Comparison of ENCODE assay signal across 2 cellular contexts in the genomic region with DNA sequence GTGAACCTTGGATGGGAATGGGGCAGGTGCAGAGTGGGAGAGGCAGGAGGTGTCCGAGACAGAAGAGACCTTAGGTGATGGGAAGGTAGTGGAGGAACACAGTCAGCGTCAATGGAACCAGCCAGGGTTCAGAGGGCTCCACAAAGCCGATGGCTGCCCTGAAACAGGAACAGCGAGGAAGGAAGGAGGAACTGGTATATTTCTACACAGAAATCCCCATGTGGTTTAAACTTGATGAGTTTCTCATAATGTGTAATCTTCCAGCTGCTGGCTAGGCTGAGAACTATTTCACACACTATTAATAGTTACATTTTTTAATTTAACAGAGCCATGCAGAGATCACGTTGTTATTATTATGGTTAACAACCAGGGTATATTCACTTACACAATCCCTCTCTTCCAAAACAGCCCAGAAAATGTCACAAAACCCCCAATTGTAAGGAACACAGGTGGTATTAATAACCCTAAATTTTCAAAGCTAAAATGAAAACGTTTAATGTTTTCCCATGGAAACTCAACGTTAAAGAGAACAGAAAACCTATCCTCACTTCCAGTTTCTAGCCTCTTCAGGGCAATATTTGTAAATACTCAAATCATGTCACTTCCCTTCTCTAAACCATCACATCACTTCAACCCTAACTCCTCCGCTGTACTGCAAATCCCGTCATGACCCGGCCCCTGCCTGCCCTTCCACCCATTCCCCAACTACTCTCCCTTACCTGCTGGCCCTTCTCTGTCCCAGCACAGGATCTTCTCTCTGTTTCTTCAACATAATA.
TF ChIP-seq lines count a peak whose summit lies in the region.

No MANE protein-coding gene starts in this region.

TF ChIP-seq in HCT116, 20 proteins besides CTCF, POLR2A, EP300 and RAD21 (continued from another document):
- TF ChIP-seq, protein P1, sequence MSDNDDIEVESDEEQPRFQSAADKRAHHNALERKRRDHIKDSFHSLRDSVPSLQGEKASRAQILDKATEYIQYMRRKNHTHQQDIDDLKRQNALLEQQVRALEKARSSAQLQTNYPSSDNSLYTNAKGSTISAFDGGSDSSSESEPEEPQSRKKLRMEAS (IDR thresholded peaks at IDR 0.05): no peak
- TF ChIP-seq EGR1 (IDR thresholded peaks at IDR 0.05; ENCODE audit: low read depth) (no peak), YY1 (IDR thresholded peaks at IDR 0.05; ENCODE audit: extremely low read depth, insufficient replicate concordance, low read depth, low read length) (no peak), POLR2AphosphoS5 (IDR thresholded peaks at IDR 0.05; ENCODE audit: low read depth, low read length) (no peak), TCF7L2 (IDR thresholded peaks at IDR 0.05; ENCODE audit: borderline replicate concordance, extremely low read depth, insufficient read depth, insufficient read length) (no peak)
- TF ChIP-seq, protein P2, sequence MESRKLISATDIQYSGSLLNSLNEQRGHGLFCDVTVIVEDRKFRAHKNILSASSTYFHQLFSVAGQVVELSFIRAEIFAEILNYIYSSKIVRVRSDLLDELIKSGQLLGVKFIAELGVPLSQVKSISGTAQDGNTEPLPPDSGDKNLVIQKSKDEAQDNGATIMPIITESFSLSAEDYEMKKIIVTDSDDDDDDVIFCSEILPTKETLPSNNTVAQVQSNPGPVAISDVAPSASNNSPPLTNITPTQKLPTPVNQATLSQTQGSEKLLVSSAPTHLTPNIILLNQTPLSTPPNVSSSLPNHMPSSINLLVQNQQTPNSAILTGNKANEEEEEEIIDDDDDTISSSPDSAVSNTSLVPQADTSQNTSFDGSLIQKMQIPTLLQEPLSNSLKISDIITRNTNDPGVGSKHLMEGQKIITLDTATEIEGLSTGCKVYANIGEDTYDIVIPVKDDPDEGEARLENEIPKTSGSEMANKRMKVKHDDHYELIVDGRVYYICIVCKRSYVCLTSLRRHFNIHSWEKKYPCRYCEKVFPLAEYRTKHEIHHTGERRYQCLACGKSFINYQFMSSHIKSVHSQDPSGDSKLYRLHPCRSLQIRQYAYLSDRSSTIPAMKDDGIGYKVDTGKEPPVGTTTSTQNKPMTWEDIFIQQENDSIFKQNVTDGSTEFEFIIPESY (IDR thresholded peaks at IDR 0.05; ENCODE audit: extremely low read depth, insufficient replicate concordance, low read length): no peak

TF ChIP-seq in WTC11, 78 proteins besides CTCF, POLR2A, EP300 and RAD21 (continued from another document):
- TF ChIP-seq, protein P3, sequence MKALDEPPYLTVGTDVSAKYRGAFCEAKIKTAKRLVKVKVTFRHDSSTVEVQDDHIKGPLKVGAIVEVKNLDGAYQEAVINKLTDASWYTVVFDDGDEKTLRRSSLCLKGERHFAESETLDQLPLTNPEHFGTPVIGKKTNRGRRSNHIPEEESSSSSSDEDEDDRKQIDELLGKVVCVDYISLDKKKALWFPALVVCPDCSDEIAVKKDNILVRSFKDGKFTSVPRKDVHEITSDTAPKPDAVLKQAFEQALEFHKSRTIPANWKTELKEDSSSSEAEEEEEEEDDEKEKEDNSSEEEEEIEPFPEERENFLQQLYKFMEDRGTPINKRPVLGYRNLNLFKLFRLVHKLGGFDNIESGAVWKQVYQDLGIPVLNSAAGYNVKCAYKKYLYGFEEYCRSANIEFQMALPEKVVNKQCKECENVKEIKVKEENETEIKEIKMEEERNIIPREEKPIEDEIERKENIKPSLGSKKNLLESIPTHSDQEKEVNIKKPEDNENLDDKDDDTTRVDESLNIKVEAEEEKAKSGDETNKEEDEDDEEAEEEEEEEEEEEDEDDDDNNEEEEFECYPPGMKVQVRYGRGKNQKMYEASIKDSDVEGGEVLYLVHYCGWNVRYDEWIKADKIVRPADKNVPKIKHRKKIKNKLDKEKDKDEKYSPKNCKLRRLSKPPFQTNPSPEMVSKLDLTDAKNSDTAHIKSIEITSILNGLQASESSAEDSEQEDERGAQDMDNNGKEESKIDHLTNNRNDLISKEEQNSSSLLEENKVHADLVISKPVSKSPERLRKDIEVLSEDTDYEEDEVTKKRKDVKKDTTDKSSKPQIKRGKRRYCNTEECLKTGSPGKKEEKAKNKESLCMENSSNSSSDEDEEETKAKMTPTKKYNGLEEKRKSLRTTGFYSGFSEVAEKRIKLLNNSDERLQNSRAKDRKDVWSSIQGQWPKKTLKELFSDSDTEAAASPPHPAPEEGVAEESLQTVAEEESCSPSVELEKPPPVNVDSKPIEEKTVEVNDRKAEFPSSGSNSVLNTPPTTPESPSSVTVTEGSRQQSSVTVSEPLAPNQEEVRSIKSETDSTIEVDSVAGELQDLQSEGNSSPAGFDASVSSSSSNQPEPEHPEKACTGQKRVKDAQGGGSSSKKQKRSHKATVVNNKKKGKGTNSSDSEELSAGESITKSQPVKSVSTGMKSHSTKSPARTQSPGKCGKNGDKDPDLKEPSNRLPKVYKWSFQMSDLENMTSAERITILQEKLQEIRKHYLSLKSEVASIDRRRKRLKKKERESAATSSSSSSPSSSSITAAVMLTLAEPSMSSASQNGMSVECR (CRISPR knock-in tag; IDR thresholded peaks at IDR 0.05; ENCODE audit: borderline replicate concordance): no peak
- TF ChIP-seq ZNF423 (CRISPR knock-in tag; IDR thresholded peaks at IDR 0.05): no peak
- no peak for TF ChIP-seq ELF4 (CRISPR knock-in tag; IDR thresholded peaks at IDR 0.05; ENCODE audit: low read depth)
- TF ChIP-seq, protein P4, sequence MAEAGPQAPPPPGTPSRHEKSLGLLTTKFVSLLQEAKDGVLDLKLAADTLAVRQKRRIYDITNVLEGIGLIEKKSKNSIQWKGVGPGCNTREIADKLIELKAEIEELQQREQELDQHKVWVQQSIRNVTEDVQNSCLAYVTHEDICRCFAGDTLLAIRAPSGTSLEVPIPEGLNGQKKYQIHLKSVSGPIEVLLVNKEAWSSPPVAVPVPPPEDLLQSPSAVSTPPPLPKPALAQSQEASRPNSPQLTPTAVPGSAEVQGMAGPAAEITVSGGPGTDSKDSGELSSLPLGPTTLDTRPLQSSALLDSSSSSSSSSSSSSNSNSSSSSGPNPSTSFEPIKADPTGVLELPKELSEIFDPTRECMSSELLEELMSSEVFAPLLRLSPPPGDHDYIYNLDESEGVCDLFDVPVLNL (CRISPR knock-in tag; IDR thresholded peaks at IDR 0.05; ENCODE audit: borderline replicate concordance, low read depth): no peak
- no peak for TF ChIP-seq ESRRA (CRISPR knock-in tag; IDR thresholded peaks at IDR 0.05; ENCODE audit: borderline replicate concordance)
- TF ChIP-seq, protein P5, sequence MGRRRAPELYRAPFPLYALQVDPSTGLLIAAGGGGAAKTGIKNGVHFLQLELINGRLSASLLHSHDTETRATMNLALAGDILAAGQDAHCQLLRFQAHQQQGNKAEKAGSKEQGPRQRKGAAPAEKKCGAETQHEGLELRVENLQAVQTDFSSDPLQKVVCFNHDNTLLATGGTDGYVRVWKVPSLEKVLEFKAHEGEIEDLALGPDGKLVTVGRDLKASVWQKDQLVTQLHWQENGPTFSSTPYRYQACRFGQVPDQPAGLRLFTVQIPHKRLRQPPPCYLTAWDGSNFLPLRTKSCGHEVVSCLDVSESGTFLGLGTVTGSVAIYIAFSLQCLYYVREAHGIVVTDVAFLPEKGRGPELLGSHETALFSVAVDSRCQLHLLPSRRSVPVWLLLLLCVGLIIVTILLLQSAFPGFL (CRISPR knock-in tag; IDR thresholded peaks at IDR 0.05; ENCODE audit: borderline replicate concordance): no peak
- TF ChIP-seq, protein P6, sequence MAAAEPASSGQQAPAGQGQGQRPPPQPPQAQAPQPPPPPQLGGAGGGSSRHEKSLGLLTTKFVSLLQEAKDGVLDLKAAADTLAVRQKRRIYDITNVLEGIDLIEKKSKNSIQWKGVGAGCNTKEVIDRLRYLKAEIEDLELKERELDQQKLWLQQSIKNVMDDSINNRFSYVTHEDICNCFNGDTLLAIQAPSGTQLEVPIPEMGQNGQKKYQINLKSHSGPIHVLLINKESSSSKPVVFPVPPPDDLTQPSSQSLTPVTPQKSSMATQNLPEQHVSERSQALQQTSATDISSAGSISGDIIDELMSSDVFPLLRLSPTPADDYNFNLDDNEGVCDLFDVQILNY (CRISPR knock-in tag; IDR thresholded peaks at IDR 0.05): no peak
- TF ChIP-seq, protein P7, sequence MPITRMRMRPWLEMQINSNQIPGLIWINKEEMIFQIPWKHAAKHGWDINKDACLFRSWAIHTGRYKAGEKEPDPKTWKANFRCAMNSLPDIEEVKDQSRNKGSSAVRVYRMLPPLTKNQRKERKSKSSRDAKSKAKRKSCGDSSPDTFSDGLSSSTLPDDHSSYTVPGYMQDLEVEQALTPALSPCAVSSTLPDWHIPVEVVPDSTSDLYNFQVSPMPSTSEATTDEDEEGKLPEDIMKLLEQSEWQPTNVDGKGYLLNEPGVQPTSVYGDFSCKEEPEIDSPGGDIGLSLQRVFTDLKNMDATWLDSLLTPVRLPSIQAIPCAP (CRISPR knock-in tag; IDR thresholded peaks at IDR 0.05): no peak
- TF ChIP-seq ZNF121 (CRISPR knock-in tag; IDR thresholded peaks at IDR 0.05): no peak
- TF ChIP-seq, protein P8, sequence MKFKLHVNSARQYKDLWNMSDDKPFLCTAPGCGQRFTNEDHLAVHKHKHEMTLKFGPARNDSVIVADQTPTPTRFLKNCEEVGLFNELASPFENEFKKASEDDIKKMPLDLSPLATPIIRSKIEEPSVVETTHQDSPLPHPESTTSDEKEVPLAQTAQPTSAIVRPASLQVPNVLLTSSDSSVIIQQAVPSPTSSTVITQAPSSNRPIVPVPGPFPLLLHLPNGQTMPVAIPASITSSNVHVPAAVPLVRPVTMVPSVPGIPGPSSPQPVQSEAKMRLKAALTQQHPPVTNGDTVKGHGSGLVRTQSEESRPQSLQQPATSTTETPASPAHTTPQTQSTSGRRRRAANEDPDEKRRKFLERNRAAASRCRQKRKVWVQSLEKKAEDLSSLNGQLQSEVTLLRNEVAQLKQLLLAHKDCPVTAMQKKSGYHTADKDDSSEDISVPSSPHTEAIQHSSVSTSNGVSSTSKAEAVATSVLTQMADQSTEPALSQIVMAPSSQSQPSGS (CRISPR knock-in tag; IDR thresholded peaks at IDR 0.05; ENCODE audit: borderline replicate concordance, low read depth): no peak
